ENCODE assay signal across 12 cellular contexts in genomic region chrX:31715675-31716074, GRCh38.
"Had no signal": no experiment of that assay in that cellular context is flagged by ENCODE, and none has a peak within 500 bp of the region (broad histone marks: within the 10 kb centered on the region; RNA-seq: fewer than 3 reads in every experiment).

No MANE protein-coding gene starts in this region.

- H3K27ac Mint-ChIP-seq: activated CD4-positive, alpha-beta memory T cell treated with anti-CD3 and anti-CD28 coated beads for 36 hours; activated naive CD8-positive, alpha-beta T cell treated with anti-CD3 and anti-CD28 coated beads, Interleukin-2, amount 10 ng/mL, durations not matched to agents 7 days and 5 days; stimulated activated naive CD8-positive, alpha-beta T cell treated with anti-CD3 and anti-CD28 coated beads, Interleukin-15, amount 100 ng/mL, for 72 hours had no signal

- H3K27me3 ChIP-seq: colonic mucosa, heart right ventricle, testis had no signal

- H3K9me3 Mint-ChIP-seq: activated CD4-positive, alpha-beta memory T cell treated with anti-CD3 and anti-CD28 coated beads for 36 hours; activated naive CD8-positive, alpha-beta T cell treated with anti-CD3 and anti-CD28 coated beads, Interleukin-2, amount 10 ng/mL, durations not matched to agents 7 days and 5 days; stimulated activated naive CD8-positive, alpha-beta T cell treated with anti-CD3 and anti-CD28 coated beads, Interleukin-15, amount 100 ng/mL, for 72 hours had no signal

- DNase-seq: activated CD4-positive, alpha-beta memory T cell treated with anti-CD3 and anti-CD28 coated beads for 36 hours; activated CD4-positive, alpha-beta T cell treated with anti-CD3 and anti-CD28 coated beads for 1 hour; activated naive CD8-positive, alpha-beta T cell treated with anti-CD3 and anti-CD28 coated beads, Interleukin-2, amount 10 ng/mL, durations not matched to agents 7 days and 5 days; activated T-cell treated with anti-CD3 and anti-CD28 coated beads, Interleukin-2, amount 50 U/mL, for 48 hours; anterior cingulate cortex; colonic mucosa; foreskin melanocyte; heart right ventricle; stimulated activated CD4-positive, alpha-beta T cell treated with anti-CD3 and anti-CD28 coated beads, Interleukin-4, amount 100 ng/mL, for 1 hour; stimulated activated CD8-positive, alpha-beta memory T cell treated with anti-CD3 and anti-CD28 coated beads, Interleukin-4, amount 100 ng/mL, for 48 hours; stimulated activated naive CD8-positive, alpha-beta T cell treated with anti-CD3 and anti-CD28 coated beads, Interleukin-15, amount 100 ng/mL, for 72 hours; testis had no signal

- H3K4me3 ChIP-seq: colonic mucosa, heart right ventricle, testis had no signal

- H3K9me3 ChIP-seq: colonic mucosa, heart right ventricle, testis had no signal

- H3K36me3 ChIP-seq: colonic mucosa, heart right ventricle had no signal

- H3K27ac ChIP-seq: colonic mucosa, heart right ventricle, testis had no signal

- H3K27me3 Mint-ChIP-seq: activated CD4-positive, alpha-beta memory T cell treated with anti-CD3 and anti-CD28 coated beads for 36 hours; activated naive CD8-positive, alpha-beta T cell treated with anti-CD3 and anti-CD28 coated beads, Interleukin-2, amount 10 ng/mL, durations not matched to agents 7 days and 5 days; stimulated activated naive CD8-positive, alpha-beta T cell treated with anti-CD3 and anti-CD28 coated beads, Interleukin-15, amount 100 ng/mL, for 72 hours had no signal

- H3K36me3 Mint-ChIP-seq: activated CD4-positive, alpha-beta memory T cell treated with anti-CD3 and anti-CD28 coated beads for 36 hours; activated naive CD8-positive, alpha-beta T cell treated with anti-CD3 and anti-CD28 coated beads, Interleukin-2, amount 10 ng/mL, durations not matched to agents 7 days and 5 days had no signal

- H3K4me1 ChIP-seq: colonic mucosa, heart right ventricle, testis had no signal

- H3K4me1 Mint-ChIP-seq: activated naive CD8-positive, alpha-beta T cell treated with anti-CD3 and anti-CD28 coated beads, Interleukin-2, amount 10 ng/mL, durations not matched to agents 7 days and 5 days; stimulated activated naive CD8-positive, alpha-beta T cell treated with anti-CD3 and anti-CD28 coated beads, Interleukin-15, amount 100 ng/mL, for 72 hours had no signal

- H3K4me3 Mint-ChIP-seq: activated CD4-positive, alpha-beta memory T cell treated with anti-CD3 and anti-CD28 coated beads for 36 hours; activated naive CD8-positive, alpha-beta T cell treated with anti-CD3 and anti-CD28 coated beads, Interleukin-2, amount 10 ng/mL, durations not matched to agents 7 days and 5 days; stimulated activated naive CD8-positive, alpha-beta T cell treated with anti-CD3 and anti-CD28 coated beads, Interleukin-15, amount 100 ng/mL, for 72 hours had no signal

- ATAC-seq: heart right ventricle; stimulated activated naive CD8-positive, alpha-beta T cell treated with anti-CD3 and anti-CD28 coated beads, Interleukin-15, amount 100 ng/mL, for 72 hours had no signal
